9 cellular contexts compared by ENCODE assay signal in genomic region chr5:149667084-149667826, GRCh38.
DNase-seq lines count a peak whose midpoint lies in the region; ATAC-seq, FAIRE-seq and TF ChIP-seq lines count a peak whose summit lies in the region.
"Had no signal": no experiment of that assay in that cellular context is flagged by ENCODE, and none has a peak within 500 bp of the region (broad histone marks: within the 10 kb centered on the region; RNA-seq: fewer than 3 reads in every experiment).

No MANE protein-coding gene starts in this region.

- intact Hi-C loops in CD4-positive, alpha-beta T cell (cut with DNase I, micrococcal nuclease), result no loop called here
- intact Hi-C loops in endothelial cell of umbilical vein (cut with micrococcal nuclease), result loop anchor here (1.0 to 10.0 kb wide), 4 partner anchors 31 to 328 kb away; partner anchors contain the start of gene PPARGC1B

- no peak overlapping the region for H3K27ac Mint-ChIP-seq in CD4-positive, alpha-beta T cell
- H3K27ac Mint-ChIP-seq in naive B cell, result peak overlapping the region in 1 of 6 donors; percentile 74
- H3K27ac Mint-ChIP-seq: naive thymus-derived CD8-positive, alpha-beta T cell had no signal

- TF ChIP-seq CTCF in CD4-positive, alpha-beta T cell (IDR thresholded peaks at IDR 0.05), result peak; percentile 53
- TF ChIP-seq CTCF in SK-N-SH (IDR thresholded peaks at IDR 0.05) (peak; percentile 86), endothelial cell of umbilical vein (IDR thresholded peaks at IDR 0.05; ENCODE audit: extremely low read depth in 1 of 2, insufficient read depth in 1 of 2, low read depth in 1 of 2, low read length in 2 of 2) (peak; percentile 78 to 89), omental fat pad (IDR thresholded peaks at IDR 0.05) (peak in 1 of 3 donors; percentile 44)

- peaks cover 9% of the 10 kb centered on the region for H3K9me3 Mint-ChIP-seq in CD4-positive, alpha-beta T cell
- H3K9me3 Mint-ChIP-seq in naive B cell, result peaks cover 3 to 30% (median 17%) of the 10 kb centered on the region in 7 donors

- H3K4me3 ChIP-seq in SK-N-SH (ENCODE audit: low read depth in 2 of 2, low read length in 1 of 2) (no peak overlapping the region), endothelial cell of umbilical vein (replicated peaks in 1 of 3; ENCODE audit: insufficient read depth in 1 of 3, low read depth in 1 of 3, low read length in 3 of 3) (no peak overlapping the region)

- H3K4me1 ChIP-seq in SK-N-SH (ENCODE audit: control insufficient read depth in 1 of 2, insufficient read depth in 2 of 2, low read depth in 1 of 2, low read length in 1 of 2), result no peaks in the 10 kb centered on the region; a peak in 1 of 4 replicates
- H3K4me1 ChIP-seq in endothelial cell of umbilical vein (ENCODE audit: control insufficient read depth, extremely low read depth, insufficient read depth, low read length), result no peaks in the 10 kb centered on the region

- no peaks in the 10 kb centered on the region for H3F3A ChIP-seq in SK-N-SH (replicated peaks; ENCODE audit: insufficient read depth)

- no TSS peak for BruUV-seq in endothelial cell of umbilical vein (replicated peaks; lab: Mats Ljungman, UMichigan)

- TF ChIP-seq EP300 in SK-N-SH (IDR thresholded peaks at IDR 0.05; ENCODE audit: borderline replicate concordance in 1 of 2, low read depth in 1 of 2, low read length in 1 of 2), result no peak

- ATAC-seq in CD4-positive, alpha-beta T cell (ENCODE audit: poor library complexity), result no peak
- ATAC-seq in GM21529 (IDR thresholded peaks at IDR 0.05; ENCODE audit: unreplicated experiment) (peak; percentile 56), naive B cell (ENCODE audit: low read depth in 2 of 2) (peak; percentile 30 to 32), omental fat pad (ENCODE audit: low FRiP score) (no peak)
- ATAC-seq: naive thymus-derived CD8-positive, alpha-beta T cell had no signal

- TF ChIP-seq POLR2A in endothelial cell of umbilical vein (IDR thresholded peaks at IDR 0.05; ENCODE audit: low read depth, low read length), result no peak

- no peaks in the 10 kb centered on the region for H3K9me2 ChIP-seq in SK-N-SH

- H3K4me1 Mint-ChIP-seq in CD4-positive, alpha-beta T cell (ENCODE audit: low read depth), result no peaks in the 10 kb centered on the region
- peaks cover 3 to 5% (median 4%) of the 10 kb centered on the region in 3 donors for H3K4me1 Mint-ChIP-seq in naive B cell

- dilution Hi-C loops in endothelial cell of umbilical vein (cut with MboI; ENCODE audit: extremely low pct_ligation_motif_present, low sequenced_read_pairs), result no loop called here

- H3K27me3 Mint-ChIP-seq in CD4-positive, alpha-beta T cell, result peaks cover 11% of the 10 kb centered on the region
- peaks cover 0 to 5% (median 0%) of the 10 kb centered on the region in 3 donors for H3K27me3 Mint-ChIP-seq in naive B cell

- H3K36me3 Mint-ChIP-seq in CD4-positive, alpha-beta T cell (ENCODE audit: low read depth), result peaks cover 19% of the 10 kb centered on the region
- peaks cover 0 to 13% of the 10 kb centered on the region in 2 donors for H3K36me3 Mint-ChIP-seq in naive B cell

- H4K20me1 ChIP-seq in SK-N-SH (ENCODE audit: insufficient read depth) (no peaks in the 10 kb centered on the region), endothelial cell of umbilical vein (replicated peaks; ENCODE audit: control insufficient read depth, extremely low read depth, insufficient read depth, low read length) (no peaks in the 10 kb centered on the region)

- H3K4me2 ChIP-seq in SK-N-SH, result no peak overlapping the region
- no peak overlapping the region for H3K4me2 ChIP-seq in endothelial cell of umbilical vein (ENCODE audit: insufficient read depth, low read length)

- no peak overlapping the region for H3K4me3 Mint-ChIP-seq in CD4-positive, alpha-beta T cell
- H3K4me3 Mint-ChIP-seq in naive B cell, result no peak overlapping the region
- H3K4me3 Mint-ChIP-seq: naive thymus-derived CD8-positive, alpha-beta T cell had no signal

- peak; percentile 55 for TF ChIP-seq RAD21 in SK-N-SH (IDR thresholded peaks at IDR 0.05; ENCODE audit: low read length)

- POLR2A ChIA-PET in CD4-positive, alpha-beta T cell (lab: Charles Lee), result no interaction called here
- POLR2A ChIA-PET in SK-N-SH (lab: Yijun Ruan, JAX), result no interaction called here
- POLR2A ChIA-PET in endothelial cell of umbilical vein (lab: Charles Lee), result no interaction called here

- WGBS in SK-N-SH (ENCODE audit: low lambda C conversion rate), result 13% methylated on average over 7 of the region's 7 CpGs

- CTCF ChIA-PET in CD4-positive, alpha-beta T cell (lab: Charles Lee), result interaction anchor here (0.7 to 1.8 kb wide), 2 partner anchors 11 to 161 kb away, joined by 3 to 11 read pairs; no protein-coding TSS in a partner anchor
- CTCF ChIA-PET in SK-N-SH (lab: Yijun Ruan, JAX) (interaction anchor here (0.6 to 3.8 kb wide), 33 partner anchors 8 to 399 kb away, joined by 3 to 48 read pairs (median 4); partner anchors contain the start of gene PPARGC1B), endothelial cell of umbilical vein (lab: Charles Lee) (interaction anchor here (0.6 to 4.7 kb wide), 60 partner anchors 8 to 399 kb away, joined by 3 to 240 read pairs (median 6); partner anchors contain the start of genes PPARGC1B and SLC26A2)

- no peaks in the 10 kb centered on the region for H3K36me3 ChIP-seq in SK-N-SH (replicated peaks in 1 of 2; ENCODE audit: control insufficient read depth in 1 of 2, insufficient read depth in 2 of 2, low read length in 1 of 2)
- no peaks in the 10 kb centered on the region for H3K36me3 ChIP-seq in endothelial cell of umbilical vein (ENCODE audit: control insufficient read depth in 2 of 2, extremely low read depth in 1 of 2, insufficient read depth in 2 of 2, low read length in 2 of 2)

- FAIRE-seq in endothelial cell of umbilical vein (lab: Jason Lieb, UNC), result no peak

- DNase-seq in CD4-positive, alpha-beta T cell, result no peak
- DNase-seq in SK-N-SH, result peak; percentile 69
- peak; percentile 42 for DNase-seq in endothelial cell of umbilical vein (ENCODE audit: low read depth, low spot score)
- peak; percentile 29 for DNase-seq in naive B cell
- no peak for DNase-seq in omental fat pad (ENCODE audit: low spot score)
- no peak for DNase-seq in NCI-H226
- no peak for DNase-seq in activated effector memory CD4-positive, alpha-beta T cell treated with Interleukin-2 at 50 U/mL for 16 hours

- H3K9ac ChIP-seq in SK-N-SH, result no peak overlapping the region
- no peak overlapping the region for H3K9ac ChIP-seq in endothelial cell of umbilical vein (replicated peaks; ENCODE audit: extremely low read depth, insufficient read depth, low read length)

- no peak overlapping the region for H3K27ac ChIP-seq in CD4-positive, alpha-beta T cell (ENCODE audit: low read depth, low read length)
- H3K27ac ChIP-seq in SK-N-SH (ENCODE audit: low read depth in 2 of 2, low read length in 1 of 2) (no peak overlapping the region), endothelial cell of umbilical vein (ENCODE audit: insufficient read depth, low read depth, low read length) (no peak overlapping the region)

- peaks cover 15% of the 10 kb centered on the region for H3K9me3 ChIP-seq in CD4-positive, alpha-beta T cell (ENCODE audit: control insufficient read depth, low read length)
- H3K9me3 ChIP-seq in SK-N-SH, result no peaks in the 10 kb centered on the region
- no peaks in the 10 kb centered on the region for H3K9me3 ChIP-seq in endothelial cell of umbilical vein (replicated peaks; ENCODE audit: control insufficient read depth, insufficient read depth, low read length)

- H3K27me3 ChIP-seq in CD4-positive, alpha-beta T cell (ENCODE audit: control insufficient read depth, insufficient read depth, low read length), result no peaks in the 10 kb centered on the region
- H3K27me3 ChIP-seq in SK-N-SH (ENCODE audit: insufficient read depth) (no peaks in the 10 kb centered on the region), endothelial cell of umbilical vein (ENCODE audit: control insufficient read depth in 2 of 2, insufficient read depth in 2 of 2, low read length in 2 of 2) (peaks cover 3 to 4% of the 10 kb centered on the region in 2 experiments)

- H3K79me2 ChIP-seq in SK-N-SH (ENCODE audit: insufficient read depth), result no peaks in the 10 kb centered on the region
- no peaks in the 10 kb centered on the region for H3K79me2 ChIP-seq in endothelial cell of umbilical vein (ENCODE audit: control insufficient read depth, insufficient read depth, low read length)

- H2AFZ ChIP-seq in SK-N-SH (ENCODE audit: low read depth) (no peak overlapping the region), endothelial cell of umbilical vein (ENCODE audit: low read depth, low read length) (no peak overlapping the region)

- H3K9me1 ChIP-seq in endothelial cell of umbilical vein (replicated peaks; ENCODE audit: control insufficient read depth, extremely low read depth, insufficient read depth, low read length), result no peaks in the 10 kb centered on the region

TF ChIP-seq in SK-N-SH, 30 proteins besides CTCF, POLR2A, EP300 and RAD21:
- TF ChIP-seq RXRA (IDR thresholded peaks at IDR 0.05; ENCODE audit: borderline replicate concordance, low read depth) (no peak), SMC3 (IDR thresholded peaks at IDR 0.05; ENCODE audit: low read depth, low read length) (peak; percentile 40)

TF ChIP-seq in endothelial cell of umbilical vein, 7 proteins besides CTCF, POLR2A, EP300 and RAD21:
- no peak for TF ChIP-seq MYC (IDR thresholded peaks at IDR 0.05; ENCODE audit: low read depth, low read length)
- TF ChIP-seq GATA2 (IDR thresholded peaks at IDR 0.05; ENCODE audit: insufficient read depth, insufficient read length, low read depth, low read length), result no peak
- no peak for TF ChIP-seq JUN (IDR thresholded peaks at IDR 0.05; ENCODE audit: borderline replicate concordance, insufficient read depth, insufficient read length, low read depth)
- no peak for TF ChIP-seq EZH2 (IDR thresholded peaks at IDR 0.05; ENCODE audit: borderline replicate concordance, low read depth, low read length, severe bottlenecking)
- no peak for TF ChIP-seq MAX (IDR thresholded peaks at IDR 0.05; ENCODE audit: insufficient read depth, insufficient read length)
- no peak for TF ChIP-seq FOS (IDR thresholded peaks at IDR 0.05; ENCODE audit: borderline replicate concordance, insufficient read depth, low read length)
- no peak for TF ChIP-seq POLR2AphosphoS5 (IDR thresholded peaks at IDR 0.05; ENCODE audit: insufficient read depth, low read depth, low read length)

Comparison
In these comparisons a context has a peak if more than half of its experiments do, and no peak if none do; other contexts are left out.
1. ATAC-seq: peak in GM21529 (single experiment) and naive B cell (2 of 2); none in CD4-positive, alpha-beta T cell (single experiment) and omental fat pad (single experiment).
2. DNase-seq: peak in SK-N-SH (single experiment), endothelial cell of umbilical vein (single experiment) and naive B cell (single experiment); none in CD4-positive, alpha-beta T cell (0 of 10), omental fat pad (single experiment), NCI-H226 (single experiment) and activated effector memory CD4-positive, alpha-beta T cell treated with Interleukin-2 at 50 U/mL for 16 hours (single experiment).